In genomic region chr1:231209531-231209930, GRCh38 we compare ENCODE assay signal across 26 cellular contexts. TPM values are rescaled to one million over a fixed set of nuclear protein-coding genes. Genes with fewer than 3 reads are reported as not detected.
"Had no signal": no experiment of that assay in that cellular context is flagged by ENCODE, and none has a peak within 500 bp of the region (broad histone marks: within the 10 kb centered on the region; RNA-seq: fewer than 3 reads in every experiment).

No MANE protein-coding gene starts in this region.

- H3K36me3 ChIP-seq: SJSA1 had no signal

- H3K9me3 ChIP-seq: SJSA1 had no signal

- H3K27ac ChIP-seq: HL-60, SJSA1, SK-N-MC had no signal

- DNase-seq: KBM-7, MV-4-11, NCI-H1048, NCI-H1105, NCI-H1417, NCI-H1436 treated with DMSO at 0.1 percent for 48 hours, NCI-H1694, NCI-H187 treated with DMSO at 0.1 percent for 48 hours, NCI-H2029 treated with DMSO at 0.1 percent for 48 hours, NCI-H2171 treated with DMSO at 0.1 percent for 48 hours, NCI-H345, NCI-H446 treated with DMSO at 0.1 percent for 48 hours, NCI-H510A treated with DMSO at 0.1 percent for 48 hours, NCI-H526, NCI-H748 treated with DMSO at 0.1 percent for 48 hours, Right ventricle myocardium superior, RPMI8226, SIG-M5, SW 1271 had no signal

- H3K4me3 ChIP-seq: SJSA1, SK-N-MC had no signal

- FAIRE-seq: HTR-8/SVneo, RCC 7860 had no signal

- H3K27me3 ChIP-seq: SJSA1 had no signal

RNA-seq across cellular contexts. Expression of gene TRIM67, which starts 47.7 kb away (rescaled TPM):
- total RNA-seq: LHCN-M2, MCF 10A had no signal
